15 cellular contexts compared by ENCODE assay signal in the genomic region with DNA sequence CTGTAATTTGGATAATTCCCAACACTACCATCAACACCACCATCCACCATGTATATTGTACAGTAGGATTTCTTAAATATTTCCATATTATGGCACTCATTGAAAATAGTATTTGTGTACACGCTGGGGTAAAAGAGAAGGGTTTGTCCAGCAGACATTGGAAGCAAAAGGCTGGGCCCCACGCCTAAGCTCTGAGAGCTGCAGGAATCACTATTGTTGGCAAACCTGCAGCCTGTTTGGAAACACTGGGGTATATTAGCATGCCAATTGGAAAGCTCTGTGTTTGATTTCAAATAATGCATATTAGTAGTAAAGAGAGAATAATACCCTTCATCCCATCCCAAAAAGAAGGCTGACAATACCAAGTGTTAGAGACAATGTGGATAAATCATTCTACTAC.
A peak's percentile ranks its signal among the peaks of the same experiment; 100 is the strongest.
DNase-seq lines count a peak whose midpoint lies in the region; ATAC-seq and TF ChIP-seq lines count a peak whose summit lies in the region.
"Had no signal": no experiment of that assay in that cellular context is flagged by ENCODE, and none has a peak within 500 bp of the region (broad histone marks: within the 10 kb centered on the region; RNA-seq: fewer than 3 reads in every experiment).

No MANE protein-coding gene starts in this region.

- no peak for TF ChIP-seq EP300 in SK-N-SH (IDR thresholded peaks at IDR 0.05; ENCODE audit: borderline replicate concordance in 1 of 2, low read depth in 1 of 2, low read length in 1 of 2)

- H3K9me2 ChIP-seq in SK-N-SH = no peaks in the 10 kb centered on the region

- H3K4me1 Mint-ChIP-seq in WTC11 = peaks cover 8% of the 10 kb centered on the region
- peaks cover 10% of the 10 kb centered on the region for H3K4me1 Mint-ChIP-seq in neural progenitor cell
- H3K4me1 Mint-ChIP-seq: CD14-positive monocyte; CD4-positive, alpha-beta memory T cell had no signal

- DNase-seq in SK-N-SH (no peak), WTC11 (ENCODE audit: low spot score) (no peak), neural progenitor cell (ENCODE audit: low spot score) (peak; percentile 47)
- DNase-seq in activated CD8-positive, alpha-beta memory T cell treated with anti-CD3 and anti-CD28 coated beads for 24 hours = no peak
- DNase-seq: Calu3; CD4-positive, alpha-beta memory T cell had no signal

- no peaks in the 10 kb centered on the region for H3K27me3 ChIP-seq in SK-N-SH (ENCODE audit: insufficient read depth)
- no peaks in the 10 kb centered on the region for H3K27me3 ChIP-seq in iPS-18a (ENCODE audit: control insufficient read depth, insufficient read depth, low read length)
- H3K27me3 ChIP-seq in neural progenitor cell = no peaks in the 10 kb centered on the region
- H3K27me3 ChIP-seq: BLaER1 had no signal

- no peak for TF ChIP-seq RAD21 in SK-N-SH (IDR thresholded peaks at IDR 0.05; ENCODE audit: low read length)

- H3K4me1 ChIP-seq in SK-N-SH (ENCODE audit: control insufficient read depth in 1 of 2, insufficient read depth in 2 of 2, low read depth in 1 of 2, low read length in 1 of 2) (peaks cover 0 to 59% of the 10 kb centered on the region in 2 experiments; a peak in 2 of 4 replicates), iPS-18a (ENCODE audit: control insufficient read depth, low read depth, low read length) (peaks cover 12% of the 10 kb centered on the region), neural progenitor cell (peaks cover 17% of the 10 kb centered on the region)
- H3K4me1 ChIP-seq: BLaER1, HAP-1 had no signal

- H3K27me3 Mint-ChIP-seq in WTC11 (ENCODE audit: low read depth) (no peaks in the 10 kb centered on the region), neural progenitor cell (ENCODE audit: insufficient read depth, low read depth) (no peaks in the 10 kb centered on the region)
- H3K27me3 Mint-ChIP-seq: CD4-positive, alpha-beta memory T cell had no signal

- H3K79me2 ChIP-seq in SK-N-SH (ENCODE audit: insufficient read depth) (peaks cover 58% of the 10 kb centered on the region), neural progenitor cell (ENCODE audit: low read depth) (no peaks in the 10 kb centered on the region)

- POLR2A ChIA-PET in SK-N-SH (lab: Yijun Ruan, JAX) (no interaction called here), WTC11 (lab: Charles Lee) (interaction anchor here (0.5 kb wide), 1 partner anchor 472 kb away, joined by 6 read pairs; no protein-coding TSS in a partner anchor)

- TF ChIP-seq CTCF in SK-N-SH (IDR thresholded peaks at IDR 0.05) = no peak
- no peak for TF ChIP-seq CTCF in WTC11 (IDR thresholded peaks at IDR 0.05)
- no peak for TF ChIP-seq CTCF in neural progenitor cell (IDR thresholded peaks at IDR 0.05)

- H3F3A ChIP-seq in SK-N-SH (replicated peaks; ENCODE audit: insufficient read depth) (peaks cover 56% of the 10 kb centered on the region), neural progenitor cell (ENCODE audit: low read depth) (no peaks in the 10 kb centered on the region)

- WGBS in SK-N-SH (ENCODE audit: low lambda C conversion rate) = 90% methylated on average over 2 of the region's 2 CpGs

- no peaks in the 10 kb centered on the region for H4K20me1 ChIP-seq in SK-N-SH (ENCODE audit: insufficient read depth)
- H4K20me1 ChIP-seq in neural progenitor cell (ENCODE audit: low read depth) = no peaks in the 10 kb centered on the region
- H4K20me1 ChIP-seq: BLaER1 had no signal

- ATAC-seq in SK-N-SH treated with all-trans-retinoic acid at 6 μM for 48 hours = no peak
- ATAC-seq in WTC11 = peak; percentile 60; the same call in 1 of the 2 replicates
- ATAC-seq in GM18868 (IDR thresholded peaks at IDR 0.05; ENCODE audit: unreplicated experiment) = no peak
- ATAC-seq in GM18873 (IDR thresholded peaks at IDR 0.05; ENCODE audit: low FRiP score, unreplicated experiment) = no peak

- peak overlapping the region; percentile 7; the same call in 1 of the 2 replicates for H3K4me2 ChIP-seq in SK-N-SH
- peak overlapping the region; percentile 34 for H3K4me2 ChIP-seq in neural progenitor cell
- H3K4me2 ChIP-seq: BLaER1, KMS-11 had no signal

- H3K9me3 ChIP-seq in SK-N-SH (no peaks in the 10 kb centered on the region), iPS-18a (ENCODE audit: control insufficient read depth, low read depth, low read length) (no peaks in the 10 kb centered on the region), neural progenitor cell (ENCODE audit: low read depth) (no peaks in the 10 kb centered on the region)
- H3K9me3 ChIP-seq: BLaER1, HAP-1 had no signal

- H3K36me3 ChIP-seq in SK-N-SH (replicated peaks in 1 of 2; ENCODE audit: control insufficient read depth in 1 of 2, insufficient read depth in 2 of 2, low read length in 1 of 2) (peaks cover 0 to 4% of the 10 kb centered on the region in 2 experiments), iPS-18a (ENCODE audit: control insufficient read depth, low read depth, low read length) (no peaks in the 10 kb centered on the region), neural progenitor cell (no peaks in the 10 kb centered on the region)
- H3K36me3 ChIP-seq: BLaER1, HAP-1 had no signal

- no peak overlapping the region for H3K4me3 Mint-ChIP-seq in WTC11
- H3K4me3 Mint-ChIP-seq in neural progenitor cell = no peak overlapping the region
- H3K4me3 Mint-ChIP-seq: CD14-positive monocyte; CD4-positive, alpha-beta memory T cell had no signal

- no peak overlapping the region for H3K27ac Mint-ChIP-seq in WTC11
- H3K27ac Mint-ChIP-seq in neural progenitor cell = no peak overlapping the region
- H3K27ac Mint-ChIP-seq: CD14-positive monocyte; CD4-positive, alpha-beta memory T cell had no signal

- no peak overlapping the region for H3K27ac ChIP-seq in SK-N-SH (ENCODE audit: low read depth in 2 of 2, low read length in 1 of 2)
- H3K27ac ChIP-seq in iPS-18a (ENCODE audit: low read length) = no peak overlapping the region
- H3K27ac ChIP-seq in neural progenitor cell = no peak overlapping the region
- H3K27ac ChIP-seq: 22Rv1, BLaER1, KMS-11 had no signal

- H3K9ac ChIP-seq in SK-N-SH (no peak overlapping the region), iPS-18a (ENCODE audit: low read length) (peak overlapping the region; percentile 17), neural progenitor cell (no peak overlapping the region)
- H3K9ac ChIP-seq: BLaER1, KMS-11 had no signal

- CTCF ChIA-PET in SK-N-SH (lab: Yijun Ruan, JAX) = no interaction called here
- CTCF ChIA-PET in WTC11 (lab: Charles Lee) = interaction anchor here (1.9 kb wide), 1 partner anchor 51 kb away, joined by 4 read pairs; no protein-coding TSS in a partner anchor

- H3K36me3 Mint-ChIP-seq in WTC11 (no peaks in the 10 kb centered on the region), neural progenitor cell (no peaks in the 10 kb centered on the region)
- H3K36me3 Mint-ChIP-seq: CD14-positive monocyte; CD4-positive, alpha-beta memory T cell had no signal

- no peak overlapping the region for H3K4me3 ChIP-seq in SK-N-SH (ENCODE audit: low read depth in 2 of 2, low read length in 1 of 2)
- no peak overlapping the region for H3K4me3 ChIP-seq in iPS-18a (ENCODE audit: low read length)
- H3K4me3 ChIP-seq in neural progenitor cell = no peak overlapping the region
- H3K4me3 ChIP-seq: BLaER1, HAP-1 had no signal

- H2AFZ ChIP-seq in SK-N-SH (ENCODE audit: low read depth) (no peak overlapping the region), neural progenitor cell (replicated peaks) (no peak overlapping the region)

- H3K9me3 Mint-ChIP-seq in WTC11 (no peaks in the 10 kb centered on the region), neural progenitor cell (no peaks in the 10 kb centered on the region)
- H3K9me3 Mint-ChIP-seq: CD14-positive monocyte; CD4-positive, alpha-beta memory T cell had no signal

TF ChIP-seq in SK-N-SH, 30 proteins besides CTCF, POLR2A, EP300 and RAD21 (continues in another document):
- TF ChIP-seq FOXM1 (IDR thresholded peaks at IDR 0.05; ENCODE audit: low read depth) = no peak
- TF ChIP-seq POLR2AphosphoS5 (IDR thresholded peaks at IDR 0.05; ENCODE audit: low read depth, low read length) = no peak
- no peak for TF ChIP-seq EZH2phosphoT487 (IDR thresholded peaks at IDR 0.05; ENCODE audit: borderline replicate concordance, low read depth)
- TF ChIP-seq, protein P1, sequence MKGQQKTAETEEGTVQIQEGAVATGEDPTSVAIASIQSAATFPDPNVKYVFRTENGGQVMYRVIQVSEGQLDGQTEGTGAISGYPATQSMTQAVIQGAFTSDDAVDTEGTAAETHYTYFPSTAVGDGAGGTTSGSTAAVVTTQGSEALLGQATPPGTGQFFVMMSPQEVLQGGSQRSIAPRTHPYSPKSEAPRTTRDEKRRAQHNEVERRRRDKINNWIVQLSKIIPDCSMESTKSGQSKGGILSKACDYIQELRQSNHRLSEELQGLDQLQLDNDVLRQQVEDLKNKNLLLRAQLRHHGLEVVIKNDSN (IDR thresholded peaks at IDR 0.05; ENCODE audit: borderline replicate concordance, low read depth) = no peak
- no peak for TF ChIP-seq SMC3 (IDR thresholded peaks at IDR 0.05; ENCODE audit: low read depth, low read length)
- no peak for TF ChIP-seq JUND (IDR thresholded peaks at IDR 0.05)

TF ChIP-seq in SK-N-SH treated with all-trans-retinoic acid at 6 μM for 48 hours, 23 proteins besides CTCF, POLR2A, EP300 and RAD21 (continues in another document):
- TF ChIP-seq, protein P2, sequence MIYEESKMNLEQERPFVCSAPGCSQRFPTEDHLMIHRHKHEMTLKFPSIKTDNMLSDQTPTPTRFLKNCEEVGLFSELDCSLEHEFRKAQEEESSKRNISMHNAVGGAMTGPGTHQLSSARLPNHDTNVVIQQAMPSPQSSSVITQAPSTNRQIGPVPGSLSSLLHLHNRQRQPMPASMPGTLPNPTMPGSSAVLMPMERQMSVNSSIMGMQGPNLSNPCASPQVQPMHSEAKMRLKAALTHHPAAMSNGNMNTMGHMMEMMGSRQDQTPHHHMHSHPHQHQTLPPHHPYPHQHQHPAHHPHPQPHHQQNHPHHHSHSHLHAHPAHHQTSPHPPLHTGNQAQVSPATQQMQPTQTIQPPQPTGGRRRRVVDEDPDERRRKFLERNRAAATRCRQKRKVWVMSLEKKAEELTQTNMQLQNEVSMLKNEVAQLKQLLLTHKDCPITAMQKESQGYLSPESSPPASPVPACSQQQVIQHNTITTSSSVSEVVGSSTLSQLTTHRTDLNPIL (CRISPR knock-in tag; IDR thresholded peaks at IDR 0.05; ENCODE audit: low read depth) = no peak
- no peak for TF ChIP-seq TCF4 (CRISPR knock-in tag; IDR thresholded peaks at IDR 0.05; ENCODE audit: borderline replicate concordance)
